8 cellular contexts compared by ENCODE assay signal in the genomic region with DNA sequence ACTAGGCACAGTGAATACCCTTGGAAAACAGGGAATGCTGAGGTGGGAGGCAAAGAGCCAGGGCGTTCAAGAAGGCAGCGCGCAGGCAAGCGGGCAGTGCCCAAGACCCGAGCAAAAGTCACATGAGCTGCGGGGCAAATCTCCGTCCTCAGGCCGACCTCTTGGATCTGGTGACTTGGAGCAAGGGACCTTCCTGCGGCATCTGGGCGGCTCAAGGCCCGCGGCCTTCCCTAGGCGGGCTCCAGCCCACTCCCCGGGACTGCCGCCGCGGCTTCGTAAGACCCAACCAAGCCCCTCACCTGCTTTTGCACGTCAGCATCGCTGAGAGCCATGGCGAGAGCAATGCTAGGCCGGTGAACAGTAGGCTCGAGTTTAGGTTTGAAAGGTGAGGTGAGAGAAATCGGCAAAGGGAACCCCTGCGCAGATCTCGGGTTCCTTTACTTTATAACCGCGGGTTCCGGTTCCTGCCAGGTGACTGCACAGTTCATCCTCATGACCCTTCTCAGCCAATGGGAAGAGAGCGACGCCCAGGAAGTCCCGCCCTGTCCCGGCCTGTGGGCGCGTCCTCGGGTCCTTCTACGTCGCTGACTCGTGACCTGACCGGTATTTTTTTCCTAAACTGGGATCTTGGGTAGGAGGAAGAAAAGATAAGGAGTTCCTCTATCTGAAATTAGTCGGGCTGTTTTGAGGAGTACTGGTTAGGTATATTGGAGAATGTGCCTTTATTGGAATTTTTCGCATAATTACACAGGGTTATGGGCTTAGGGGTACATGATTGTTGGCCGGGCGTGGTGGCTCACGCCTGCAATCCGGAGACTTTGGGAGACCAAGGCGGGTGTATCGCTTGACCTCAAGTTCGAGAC. TPM values are rescaled to one million over a fixed set of nuclear protein-coding genes. Genes with fewer than 3 reads are reported as not detected.
DNase-seq lines count a peak whose midpoint lies in the region; ATAC-seq and TF ChIP-seq lines count a peak whose summit lies in the region.

Gene ATP6V1E1, minus strand, starts transcription at position 446 of the 863 bp plus-strand sequence. Its CDS starts 114 bp downstream, at position 332.

- H3K9ac ChIP-seq in adipocyte (ENCODE audit: low read length) = peak within 1 kb of the TSS; percentile 100
- H3K9ac ChIP-seq in parathyroid adenoma = peak within 1 kb of the TSS; percentile 94

- peak within 1 kb of the TSS; percentile 70 for H3K4me2 ChIP-seq in parathyroid adenoma (ENCODE audit: low read length)

- WGBS in tibial nerve, 2 donors = 0% methylated on average over 45 to 48 of the region's 49 CpGs

- TF ChIP-seq CTCF in GM12875 (IDR thresholded peaks at IDR 0.05; ENCODE audit: borderline replicate concordance, insufficient read depth, low read depth, low read length) = no peak
- TF ChIP-seq CTCF in cardiac muscle cell (IDR thresholded peaks at IDR 0.05; ENCODE audit: low read depth, low read length) = no peak
- TF ChIP-seq CTCF in parathyroid adenoma (IDR thresholded peaks at IDR 0.05) = no peak
- TF ChIP-seq CTCF in tibial nerve (IDR thresholded peaks at IDR 0.05) = no peak

- DNase-seq in NCI-H1436 (lab: John Stamatoyannopoulos, UW) (peak; percentile 92), T follicular helper cell (ENCODE audit: low read depth) (peak; percentile 93), adipocyte (ENCODE audit: low read depth) (peak; percentile 99), cardiac muscle cell (ENCODE audit: low read depth in 1 of 2, low spot score in 1 of 2) (peak; percentile 97 to 98), tibial nerve (ENCODE audit: low spot score in 2 of 2) (peak; percentile 95 to 99)

- peak; percentile 100 for ATAC-seq in HG02798 (IDR thresholded peaks at IDR 0.05; ENCODE audit: poor library complexity, unreplicated experiment)

- H3K27ac ChIP-seq in cardiac muscle cell (peak within 1 kb of the TSS; percentile 89), parathyroid adenoma (peak within 1 kb of the TSS; percentile 93), tibial nerve (peak within 1 kb of the TSS; percentile 86 to 97 (median 94))

- peaks cover 21% of the 10 kb centered on the region for H3K79me2 ChIP-seq in parathyroid adenoma

- peaks cover 28% of the 10 kb centered on the region for H3K4me1 ChIP-seq in adipocyte (ENCODE audit: control insufficient read depth, insufficient read depth, low read length)
- H3K4me1 ChIP-seq in cardiac muscle cell (ENCODE audit: low read depth) = peaks cover 5% of the 10 kb centered on the region
- H3K4me1 ChIP-seq in parathyroid adenoma = peaks cover 6% of the 10 kb centered on the region
- H3K4me1 ChIP-seq in tibial nerve = peaks cover 0 to 40% (median 17%) of the 10 kb centered on the region in 4 donors

- H2AFZ ChIP-seq in parathyroid adenoma = peak within 1 kb of the TSS; percentile 90

- peak within 1 kb of the TSS; percentile 89 for H3K4me3 ChIP-seq in GM12875 (ENCODE audit: low read depth, low read length)
- H3K4me3 ChIP-seq in adipocyte (ENCODE audit: low read length) = peak within 1 kb of the TSS; percentile 98
- peak within 1 kb of the TSS; percentile 54 for H3K4me3 ChIP-seq in cardiac muscle cell
- H3K4me3 ChIP-seq in parathyroid adenoma (ENCODE audit: low read depth, low read length) = peak within 1 kb of the TSS; percentile 99
- peak within 1 kb of the TSS; percentile 92 to 100 (median 96) for H3K4me3 ChIP-seq in tibial nerve

- peaks cover 9% of the 10 kb centered on the region for H3K36me3 ChIP-seq in adipocyte (ENCODE audit: control insufficient read depth, insufficient read depth, low read length, severe bottlenecking)
- H3K36me3 ChIP-seq in cardiac muscle cell = peaks cover 4% of the 10 kb centered on the region
- no peaks in the 10 kb centered on the region for H3K36me3 ChIP-seq in parathyroid adenoma (ENCODE audit: control insufficient read depth, insufficient read depth, low read length)
- H3K36me3 ChIP-seq in tibial nerve = peaks cover 0 to 24% (median 0%) of the 10 kb centered on the region in 3 donors

- H3K27me3 ChIP-seq in adipocyte (replicated peaks; ENCODE audit: control insufficient read depth, insufficient read depth, low read length) (no peaks in the 10 kb centered on the region), cardiac muscle cell (no peaks in the 10 kb centered on the region), parathyroid adenoma (ENCODE audit: control insufficient read depth, insufficient read depth, low read length) (no peaks in the 10 kb centered on the region), tibial nerve (no peaks in the 10 kb centered on the region)

- H3K9me3 ChIP-seq in adipocyte (ENCODE audit: control insufficient read depth, low read length) (no peaks in the 10 kb centered on the region), cardiac muscle cell (ENCODE audit: low read depth) (no peaks in the 10 kb centered on the region), parathyroid adenoma (ENCODE audit: control insufficient read depth, low read length) (no peaks in the 10 kb centered on the region), tibial nerve (no peaks in the 10 kb centered on the region)

- peak; percentile 94 to 95 for TF ChIP-seq EP300 in tibial nerve (IDR thresholded peaks at IDR 0.05)

- TF ChIP-seq POLR2A in tibial nerve (IDR thresholded peaks at IDR 0.05) = peak; percentile 79 to 80

RNA-seq across cellular contexts. Expression of gene ATP6V1E1, which starts in this region (rescaled TPM):
- 75.2 and 111 TPM in 2 replicates for total RNA-seq in cardiac muscle cell
- polyA plus RNA-seq in cardiac muscle cell = 113 and 116 TPM in 2 replicates
- 100 to 1,000 TPM in 3 of 4 donors, 10 to 100 TPM in 1; 94.3 to 138 (median 120) TPM for total RNA-seq in tibial nerve

Comparison
In these comparisons a context has a peak if more than half of its experiments do, and no peak if none do; other contexts are left out.
1. Peak in every context shown above with its lines: DNase-seq, ATAC-seq, H3K4me3 ChIP-seq and H3K27ac ChIP-seq.